Comparison of ENCODE assay signal across 16 cellular contexts in the genomic region with DNA sequence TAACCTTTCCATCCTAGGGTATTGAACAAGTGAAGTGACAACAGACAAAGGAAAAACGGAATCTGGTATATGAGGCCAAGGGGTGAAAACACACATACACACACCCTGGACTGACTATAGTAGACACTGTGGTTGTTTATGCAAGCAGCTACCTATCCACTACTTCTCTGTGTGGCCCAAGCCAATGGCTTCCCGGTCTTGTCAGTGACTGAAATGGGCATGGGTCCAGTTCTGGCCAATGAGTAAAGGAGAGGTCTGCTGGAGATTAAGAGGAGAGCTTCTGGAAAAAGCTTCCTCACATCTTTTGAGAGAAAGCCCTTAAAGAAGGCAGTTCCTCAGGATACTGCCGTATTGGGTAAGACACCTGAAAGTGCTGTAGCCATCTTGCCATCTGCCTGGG. TPM values are rescaled to one million over a fixed set of nuclear protein-coding genes. Genes with fewer than 3 reads are reported as not detected.
DNase-seq lines count a peak whose midpoint lies in the region; ATAC-seq, FAIRE-seq and TF ChIP-seq lines count a peak whose summit lies in the region.
"Had no signal": no experiment of that assay in that cellular context is flagged by ENCODE, and none has a peak within 500 bp of the region (broad histone marks: within the 10 kb centered on the region; RNA-seq: fewer than 3 reads in every experiment).

No MANE protein-coding gene starts in this region.

- H4K5ac ChIP-seq in mesendoderm (ENCODE audit: low read length) = no peak overlapping the region

- H3K18ac ChIP-seq in mesendoderm (ENCODE audit: low read length) = no peak overlapping the region

- H3K27me3 ChIP-seq in SK-N-SH (ENCODE audit: insufficient read depth) (no peaks in the 10 kb centered on the region), K562 (ENCODE audit: control insufficient read depth in 2 of 2, insufficient read depth in 2 of 2, low read length in 2 of 2) (no peaks in the 10 kb centered on the region), upper lobe of right lung (no peaks in the 10 kb centered on the region), mesendoderm (ENCODE audit: insufficient read depth, low read length, poor library complexity) (no peaks in the 10 kb centered on the region)

- no peak for TF ChIP-seq POLR2A in K562 (conservative IDR thresholded peaks at IDR 0.05)

- H2BK15ac ChIP-seq in mesendoderm (replicated peaks; ENCODE audit: low read depth) = no peak overlapping the region

- H3K4me3 ChIP-seq in SK-N-SH (ENCODE audit: low read depth in 2 of 2, low read length in 1 of 2) = no peak overlapping the region
- H3K4me3 ChIP-seq in K562 = no peak overlapping the region
- no peak overlapping the region for H3K4me3 ChIP-seq in upper lobe of right lung
- H3K4me3 ChIP-seq in mesendoderm (ENCODE audit: low read length) = no peak overlapping the region
- H3K4me3 ChIP-seq: GM23338, PC-9 had no signal

- no peak overlapping the region for H2AK5ac ChIP-seq in mesendoderm (ENCODE audit: low read length)

- H3K9me3 ChIP-seq in SK-N-SH (no peaks in the 10 kb centered on the region), K562 (replicated peaks; ENCODE audit: control insufficient read depth, insufficient read depth, low read depth, low read length) (no peaks in the 10 kb centered on the region), upper lobe of right lung (no peaks in the 10 kb centered on the region)

- ATAC-seq in SK-N-SH treated with all-trans-retinoic acid at 6 μM for 48 hours = no peak
- ATAC-seq in K562 = peak; percentile 32; the same call in 1 of the 3 replicates
- peak; percentile 62 for ATAC-seq in left lobe of liver
- ATAC-seq in upper lobe of right lung = peak; percentile 47
- ATAC-seq: GM23338 had no signal

- H2BK120ac ChIP-seq in mesendoderm (ENCODE audit: low read depth, low read length) = no peak overlapping the region

- no peaks in the 10 kb centered on the region for H3F3A ChIP-seq in SK-N-SH (replicated peaks; ENCODE audit: insufficient read depth)

- no peaks in the 10 kb centered on the region for H3K9me1 ChIP-seq in K562 (ENCODE audit: control insufficient read depth, insufficient read depth, low read length)

- no peaks in the 10 kb centered on the region for H3K79me1 ChIP-seq in mesendoderm (ENCODE audit: low read length)

- TF ChIP-seq EP300 in SK-N-SH (IDR thresholded peaks at IDR 0.05; ENCODE audit: borderline replicate concordance in 1 of 2, low read depth in 1 of 2, low read length in 1 of 2) (no peak), K562 (IDR thresholded peaks at IDR 0.05; ENCODE audit: low read length) (no peak)

- DNase-seq in SK-N-SH = no peak
- no peak for DNase-seq in K562 (ENCODE audit: extremely low read depth in 1 of 4, low spot score in 3 of 4)
- DNase-seq in left lobe of liver (ENCODE audit: low spot score) = no peak
- DNase-seq in upper lobe of right lung = no peak
- DNase-seq in GOT3 (lab: John Stamatoyannopoulos, UW) = no peak
- DNase-seq in mesendoderm = no peak
- DNase-seq in activated CD8-positive, alpha-beta memory T cell treated with anti-CD3 and anti-CD28 coated beads, Interleukin-2, amount 50 U/mL, for 48 hours = no peak
- DNase-seq: C1 segment of cervical spinal cord, DMS 273 treated with DMSO at 0.1 percent for 48 hours, KBM-7, NCI-H1105, NCI-H1694 treated with DMSO at 0.1 percent for 48 hours, NCI-H69 had no signal

- no peak overlapping the region for H3K23ac ChIP-seq in mesendoderm (ENCODE audit: low read length)

- intact Hi-C loops in K562 (cut with micrococcal nuclease) = no loop called here
- intact Hi-C loops in upper lobe of right lung (cut with DNase I) = no loop called here

- TF ChIP-seq CTCF in SK-N-SH (IDR thresholded peaks at IDR 0.05) (no peak), K562 (IDR thresholded peaks at IDR 0.05 in 2 of 3, conservative IDR thresholded peaks at IDR 0.05 in 1 of 3; ENCODE audit: insufficient read depth in 2 of 3, low read depth in 1 of 3, low read length in 3 of 3) (no peak), upper lobe of right lung (IDR thresholded peaks at IDR 0.05) (no peak)

- no peaks in the 10 kb centered on the region for H3K79me2 ChIP-seq in SK-N-SH (ENCODE audit: insufficient read depth)
- no peaks in the 10 kb centered on the region for H3K79me2 ChIP-seq in K562 (ENCODE audit: control insufficient read depth, insufficient read depth, low read length)
- H3K79me2 ChIP-seq in mesendoderm (ENCODE audit: control insufficient read depth, insufficient read depth, low read length) = no peaks in the 10 kb centered on the region

- no peak overlapping the region for H2BK5ac ChIP-seq in mesendoderm (ENCODE audit: low read length)

- H3K36me3 ChIP-seq in SK-N-SH (replicated peaks in 1 of 2; ENCODE audit: control insufficient read depth in 1 of 2, insufficient read depth in 2 of 2, low read length in 1 of 2) (peaks cover 59 to 78% of the 10 kb centered on the region in 2 experiments), K562 (ENCODE audit: control insufficient read depth, insufficient read depth, low read length) (peaks cover 46% of the 10 kb centered on the region), upper lobe of right lung (peaks cover 80% of the 10 kb centered on the region), mesendoderm (ENCODE audit: control insufficient read depth, insufficient read depth, low read length) (peaks cover 2% of the 10 kb centered on the region)

- FAIRE-seq in K562 (lab: Jason Lieb, UNC) = no peak

- H3K4me1 ChIP-seq in SK-N-SH (ENCODE audit: control insufficient read depth in 1 of 2, insufficient read depth in 2 of 2, low read depth in 1 of 2, low read length in 1 of 2) (0 out of 4 replicates have a peak, but pooled peaks cover 0 to 3% of the 10 kb centered on the region in 2 experiments), K562 (replicated peaks in 1 of 2; ENCODE audit: control insufficient read depth in 2 of 2, insufficient read depth in 2 of 2, low read length in 2 of 2) (no peaks in the 10 kb centered on the region), upper lobe of right lung (no peaks in the 10 kb centered on the region), mesendoderm (ENCODE audit: control insufficient read depth, low read depth, low read length) (peaks cover 4% of the 10 kb centered on the region)

- H3K4ac ChIP-seq in mesendoderm (ENCODE audit: low read depth, low read length) = no peak overlapping the region

- peak overlapping the region; percentile 16; the same call in 1 of the 2 replicates for H3K4me2 ChIP-seq in SK-N-SH
- no peak overlapping the region for H3K4me2 ChIP-seq in K562 (ENCODE audit: insufficient read depth, low read length)
- no peak overlapping the region for H3K4me2 ChIP-seq in mesendoderm (ENCODE audit: low read length)
- H3K4me2 ChIP-seq: GM23338 had no signal

- BruUV-seq in K562 (replicated peaks; lab: Mats Ljungman, UMichigan) = no TSS peak

- CTCF ChIA-PET in SK-N-SH (lab: Yijun Ruan, JAX) = no interaction called here
- CTCF ChIA-PET in K562 (lab: Yijun Ruan, JAX; ENCODE audit: low intra/inter-chr PET ratio) = no interaction called here

- H3K9me2 ChIP-seq in SK-N-SH = no peaks in the 10 kb centered on the region

- no peak overlapping the region for H3K56ac ChIP-seq in mesendoderm (ENCODE audit: low read length)

- H4K20me1 ChIP-seq in SK-N-SH (ENCODE audit: insufficient read depth) (no peaks in the 10 kb centered on the region), K562 (replicated peaks; ENCODE audit: control insufficient read depth, insufficient read depth, low read length) (no peaks in the 10 kb centered on the region)

- H2AFZ ChIP-seq in SK-N-SH (ENCODE audit: low read depth) (no peak overlapping the region), K562 (ENCODE audit: low read depth, low read length) (no peak overlapping the region)
- H2AFZ ChIP-seq: GM23338, PC-9 had no signal

- no peak overlapping the region for H4K8ac ChIP-seq in mesendoderm (ENCODE audit: low read depth, low read length)

- H3K9ac ChIP-seq in SK-N-SH (no peak overlapping the region), K562 (ENCODE audit: insufficient read depth in 1 of 2, low read depth in 2 of 2, low read length in 2 of 2) (no peak overlapping the region), mesendoderm (ENCODE audit: low read length) (no peak overlapping the region)

- in situ Hi-C loops in K562 (cut with MboI) = no loop called here

- TF ChIP-seq RAD21 in SK-N-SH (IDR thresholded peaks at IDR 0.05; ENCODE audit: low read length) (no peak), K562 (CRISPR knock-in tag; conservative IDR thresholded peaks at IDR 0.05 in 1 of 2, IDR thresholded peaks at IDR 0.05 in 1 of 2) (no peak)

- WGBS in SK-N-SH (ENCODE audit: low lambda C conversion rate) = 98% methylated on average over 3 of the region's 3 CpGs
- WGBS in K562 (ENCODE audit: insufficient coverage, low coverage, missing lambda C conversion rate) = 82% methylated on average over 3 of the region's 3 CpGs
- WGBS in mesendoderm (ENCODE audit: extremely low coverage, insufficient coverage, low lambda C conversion rate) = no CpG with 5 or more reads among the region's 3 CpGs

- POLR2A ChIA-PET in SK-N-SH (lab: Yijun Ruan, JAX) (interaction anchor here (0.6 kb wide), 1 partner anchor 37 kb away, joined by 3 read pairs; no protein-coding TSS in a partner anchor), K562 (lab: Yijun Ruan, JAX) (interaction anchor here (0.9 kb wide), 1 partner anchor 10 kb away, joined by 3 read pairs; no protein-coding TSS in a partner anchor)

- H3K27ac ChIP-seq in SK-N-SH (ENCODE audit: low read depth in 2 of 2, low read length in 1 of 2) (no peak overlapping the region), K562 (ENCODE audit: extremely low read depth, low read depth, low read length) (no peak overlapping the region), upper lobe of right lung (no peak overlapping the region), mesendoderm (ENCODE audit: low read depth, low read length) (no peak overlapping the region)
- H3K27ac ChIP-seq: PC-9 had no signal

RNA-seq across cellular contexts. Expression of a gene that starts 19.3 kb away (rescaled TPM):
- polyA plus RNA-seq in SK-N-SH (2012; rRNA removed) (11.5 and 12.1 TPM in 2 replicates), K562 (2011; rRNA removed) (19.3 and 19.4 TPM in 2 replicates), K562 (2014; fragmentation: Illumina TruSeq; extraction: Trizol) (21.0 and 25.3 TPM in 2 replicates), K562 (2014; fragmentation: Nextera tagmentation; extraction: Ambion mirVana) (10 to 100 TPM; 29.3 to 31.1 TPM), K562 (2014; rRNA removed) (19.4 and 20.2 TPM in 2 replicates)
- polyA plus RNA-seq in SK-N-SH (2012; cell fraction: cytosol; rRNA removed) = 10.9 and 15.6 TPM in 2 replicates
- 12.2 and 27.5 TPM in 2 replicates for polyA plus RNA-seq in SK-N-SH (2012; cell fraction: nucleus; rRNA removed)
- total RNA-seq in K562 (2011; cell fraction: chromatin; rRNA removed; ENCODE audit: low replicate concordance) = 10.0 and 50.9 TPM in 2 replicates
- 3.8 and 10.1 TPM in 2 replicates for total RNA-seq in K562 (2011; cell fraction: nucleolus; rRNA removed)
- 20.8 and 50.6 TPM in 2 replicates for total RNA-seq in K562 (2011; cell fraction: nucleoplasm; rRNA removed)
- total RNA-seq in K562 (2014; rRNA removed) (5.5 and 8.4 TPM in 2 replicates), K562 (2014; rRNA removed; fragmentation: Illumina TruSeq; extraction: Trizol) (13.8 and 16.1 TPM in 2 replicates), K562 (2015; rRNA removed; fragmentation: Illumina TruSeq; extraction: Trizol) (10.8 and 14.4 TPM in 2 replicates), K562 (2021) (12.8 and 14.4 TPM in 2 replicates), left lobe of liver (7.9 TPM), upper lobe of right lung (119 TPM)
- polyA plus RNA-seq in K562 (2011; cell fraction: cytosol; rRNA removed) = 5.7 and 8.4 TPM in 2 replicates
- polyA plus RNA-seq in K562 (2011; cell fraction: nucleus; rRNA removed) = 14.2 and 23.8 TPM in 2 replicates
- polyA plus RNA-seq in K562 (2012) = 13.3 and 16.0 TPM in 2 replicates
- 18.3 and 26.3 TPM in 2 replicates for polyA minus RNA-seq in K562 (2011; rRNA and poly(A)+ RNA removed)
- 5.2 and 6.4 TPM in 2 replicates for polyA minus RNA-seq in K562 (2011; cell fraction: cytosol; rRNA and poly(A)+ RNA removed)
- polyA minus RNA-seq in K562 (2011; cell fraction: nucleus; rRNA and poly(A)+ RNA removed) = 18.3 and 39.5 TPM in 2 replicates
- polyA plus RNA-seq in mesendoderm (2013, experiment 1 of 2) = 27.2 TPM
- polyA plus RNA-seq in mesendoderm (2013, experiment 2 of 2) = 28.7 TPM
